Comparison of ENCODE assay signal across 8 cellular contexts in genomic region chr2:636649-637405, GRCh38. TPM values are rescaled to one million over a fixed set of nuclear protein-coding genes. Genes with fewer than 3 reads are reported as not detected.
DNase-seq lines count a peak whose midpoint lies in the region; ATAC-seq and TF ChIP-seq lines count a peak whose summit lies in the region.

No MANE protein-coding gene starts in this region.

- intact Hi-C loops in OCI-LY7 (cut with micrococcal nuclease; ENCODE audit: unreplicated experiment) (loop anchor here (5.0 kb wide), 2 partner anchors 110 to 390 kb away; no protein-coding TSS in a partner anchor), thyroid gland (cut with DNase I) (loop anchor here (5.0 to 10.0 kb wide), 2 partner anchors 110 to 372 kb away; partner anchors contain the start of genes ACP1 and SH3YL1)

- H3K4me1 ChIP-seq in OCI-LY7 (ENCODE audit: insufficient read depth, low read length, poor library complexity, severe bottlenecking) (no peaks in the 10 kb centered on the region), foreskin keratinocyte (no peaks in the 10 kb centered on the region), thyroid gland (peaks cover 16 to 41% of the 10 kb centered on the region in 2 donors)

- no peak overlapping the region for H3K4me2 ChIP-seq in OCI-LY7 (ENCODE audit: low read length)

- H3K27me3 ChIP-seq in foreskin keratinocyte (peaks cover 5% of the 10 kb centered on the region), thyroid gland (no peaks in the 10 kb centered on the region)

- POLR2A ChIA-PET in OCI-LY7 (lab: Charles Lee) = no interaction called here

- H3K4me3 ChIP-seq in OCI-LY7 (ENCODE audit: low read depth, low read length, poor library complexity, severe bottlenecking) = no peak overlapping the region
- peak overlapping the region in 1 of 3 donors; percentile 6 for H3K4me3 ChIP-seq in thyroid gland (replicated peaks in 1 of 3)

- CTCF ChIA-PET in OCI-LY7 (lab: Charles Lee; ENCODE audit: unreplicated experiment) = no interaction called here

- TF ChIP-seq POLR2A in thyroid gland (IDR thresholded peaks at IDR 0.05) = no peak

- H4K20me1 ChIP-seq in OCI-LY7 (ENCODE audit: insufficient read depth, low read length) = no peaks in the 10 kb centered on the region; the same call in 1 of the 2 replicates

- no peaks in the 10 kb centered on the region for H3K9me3 ChIP-seq in OCI-LY7 (ENCODE audit: low read length)
- H3K9me3 ChIP-seq in thyroid gland = no peaks in the 10 kb centered on the region

- ATAC-seq in HG03175 (IDR thresholded peaks at IDR 0.05; ENCODE audit: unreplicated experiment) = peak; percentile 53
- ATAC-seq in foreskin keratinocyte = peak; percentile 81

- no peaks in the 10 kb centered on the region for H3K79me2 ChIP-seq in OCI-LY7 (ENCODE audit: insufficient read depth, low read depth, low read length)

- no peaks in the 10 kb centered on the region for H3K36me3 ChIP-seq in OCI-LY7 (ENCODE audit: insufficient read depth, low read length)
- H3K36me3 ChIP-seq in thyroid gland = no peaks in the 10 kb centered on the region

- H2AFZ ChIP-seq in OCI-LY7 (ENCODE audit: low read length) = no peak overlapping the region; the same call in 1 of the 2 replicates

- peak; percentile 92 for TF ChIP-seq CTCF in OCI-LY7 (conservative IDR thresholded peaks at IDR 0.05; ENCODE audit: low read length)
- peak; percentile 87 for TF ChIP-seq CTCF in foreskin keratinocyte (conservative IDR thresholded peaks at IDR 0.05)
- peak; percentile 59 to 89 (median 86) for TF ChIP-seq CTCF in thyroid gland (IDR thresholded peaks at IDR 0.05)

- no TSS peak for BruUV-seq in OCI-LY7 (replicated peaks; lab: Mats Ljungman, UMichigan)

- no peaks in the 10 kb centered on the region for H3K9me2 ChIP-seq in OCI-LY7 (ENCODE audit: insufficient read depth, low read length)

- H3K27ac ChIP-seq in OCI-LY7 (ENCODE audit: low read depth, low read length, poor library complexity, severe bottlenecking) (no peak overlapping the region), foreskin keratinocyte (no peak overlapping the region), thyroid gland (peak overlapping the region in 1 of 3 donors; percentile 81)

- DNase-seq in NCI-H1105 treated with DMSO at 0.1 percent for 48 hours (lab: John Stamatoyannopoulos, UW) (peak; percentile 3), NCI-H1105 (lab: John Stamatoyannopoulos, UW) (no peak), OCI-LY7 (ENCODE audit: low spot score) (peak; percentile 42), foreskin keratinocyte (peak; percentile 9 to 27), nucleus accumbens (lab: John Stamatoyannopoulos, UW) (peak in 43 of 56 donors; percentile 5 to 87 (median 37)), thyroid gland (peak; percentile 75 to 81)
- peak; percentile 82 for DNase-seq in activated effector memory CD4-positive, alpha-beta T cell treated with anti-CD3 and anti-CD28 coated beads, Interleukin-2, amount 50 U/mL, for 16 hours

- 2 to 18% methylated on average over 20 to 48 of the region's 56 CpGs for WGBS in thyroid gland, 2 donors

RNA-seq across cellular contexts. Expression of gene TMEM18, which starts 40.4 kb away (rescaled TPM):
- 18.2 and 21.3 TPM in 2 replicates for total RNA-seq in OCI-LY7 (2014; rRNA removed; shearing (Covaris generic))
- total RNA-seq in OCI-LY7 (2022) (31.1 and 37.4 TPM in 2 replicates), foreskin keratinocyte (23.2 and 27.5 TPM in 2 replicates), thyroid gland (10 to 100 TPM; 22.2 to 32.0 (median 28.7) TPM)
- 32.6 and 33.5 TPM in 2 replicates for polyA plus RNA-seq in foreskin keratinocyte
